1 cellular context compared by ENCODE assay signal in genomic region chr1:156146006-156146748, GRCh38.
TF ChIP-seq lines count a peak whose summit lies in the region.

No MANE protein-coding gene starts in this region.

TF ChIP-seq in HepG2, 621 proteins besides CTCF, POLR2A, EP300 and RAD21 (continues in another document):
- TF ChIP-seq AHDC1 (CRISPR knock-in tag; IDR thresholded peaks at IDR 0.05; ENCODE audit: borderline replicate concordance) (no peak), U2AF1 (optimal IDR thresholded peaks at IDR 0.05; ENCODE audit: low read depth, low read length) (no peak), CC2D1A (CRISPR knock-in tag; IDR thresholded peaks at IDR 0.05) (no peak), KDM2A (CRISPR knock-in tag; IDR thresholded peaks at IDR 0.05; ENCODE audit: borderline replicate concordance, low read depth) (peak; percentile 37; the same call in 1 of the 2 replicates), KAT2B (IDR thresholded peaks at IDR 0.05; ENCODE audit: borderline replicate concordance, low read depth, low read length) (no peak), PLRG1 (conservative IDR thresholded peaks at IDR 0.05) (no peak), ZNF564 (CRISPR knock-in tag; IDR thresholded peaks at IDR 0.05) (no peak), HNF1B (CRISPR knock-in tag; IDR thresholded peaks at IDR 0.05) (peak; percentile 77), IRF1 (CRISPR knock-in tag; IDR thresholded peaks at IDR 0.05; ENCODE audit: low read depth) (no peak), NFIB (CRISPR knock-in tag; IDR thresholded peaks at IDR 0.05; ENCODE audit: borderline replicate concordance) (no peak), RFX1 (IDR thresholded peaks at IDR 0.05) (no peak), CENPT (CRISPR knock-in tag; IDR thresholded peaks at IDR 0.05; ENCODE audit: low read depth) (no peak), SNRNP70 (IDR thresholded peaks at IDR 0.05; ENCODE audit: low read depth, low read length) (no peak), PBX2 (CRISPR knock-in tag; IDR thresholded peaks at IDR 0.05) (no peak), DMAP1 (CRISPR knock-in tag; IDR thresholded peaks at IDR 0.05) (peak; percentile 34; the same call in 1 of the 2 replicates), CCDC6 (CRISPR knock-in tag; IDR thresholded peaks at IDR 0.05) (no peak), SMAD9 (CRISPR knock-in tag; IDR thresholded peaks at IDR 0.05) (no peak), MBD4 (IDR thresholded peaks at IDR 0.05; ENCODE audit: borderline replicate concordance, low read length) (no peak), CENPBD1 (CRISPR knock-in tag; IDR thresholded peaks at IDR 0.05; ENCODE audit: borderline replicate concordance, low read depth) (no peak), JARID2 (CRISPR knock-in tag; IDR thresholded peaks at IDR 0.05; ENCODE audit: insufficient replicate concordance) (no peak), NFRKB (IDR thresholded peaks at IDR 0.05) (no peak), LCORL (IDR thresholded peaks at IDR 0.05) (no peak), LCORL (CRISPR knock-in tag; IDR thresholded peaks at IDR 0.05) (peak; percentile 55; the same call in 1 of the 2 replicates), ZNF263 (CRISPR knock-in tag; IDR thresholded peaks at IDR 0.05) (no peak), ZNF674 (CRISPR knock-in tag; IDR thresholded peaks at IDR 0.05; ENCODE audit: low read depth) (no peak), FOXA3 (CRISPR knock-in tag; IDR thresholded peaks at IDR 0.05) (peak; percentile 31; the same call in 1 of the 2 replicates), MED13 (CRISPR knock-in tag; IDR thresholded peaks at IDR 0.05) (no peak), RCOR2 (CRISPR knock-in tag; IDR thresholded peaks at IDR 0.05) (0 out of 2 replicates have a peak, but pooled peaks have one; percentile 65), KDM5B (CRISPR knock-in tag; IDR thresholded peaks at IDR 0.05; ENCODE audit: borderline replicate concordance) (peak; percentile 55; the same call in 1 of the 2 replicates), PRPF4 (IDR thresholded peaks at IDR 0.05; ENCODE audit: low read depth, low read length, poor library complexity, severe bottlenecking) (no peak), NCOR1 (IDR thresholded peaks at IDR 0.05; ENCODE audit: borderline replicate concordance, low read length) (no peak), ZBTB14 (CRISPR knock-in tag; IDR thresholded peaks at IDR 0.05) (no peak), ZNF234 (CRISPR knock-in tag; conservative IDR thresholded peaks at IDR 0.05) (no peak), AKNA (CRISPR knock-in tag; IDR thresholded peaks at IDR 0.05; ENCODE audit: borderline replicate concordance) (no peak), ZNF646 (CRISPR knock-in tag; IDR thresholded peaks at IDR 0.05) (no peak), HMGA1 (CRISPR knock-in tag; conservative IDR thresholded peaks at IDR 0.05) (no peak), ZC3H4 (CRISPR knock-in tag; IDR thresholded peaks at IDR 0.05; ENCODE audit: borderline replicate concordance) (no peak), NCOA2 (CRISPR knock-in tag; IDR thresholded peaks at IDR 0.05) (0 out of 2 replicates have a peak, but pooled peaks have one; percentile 11)
